1 cellular context compared by ENCODE assay signal in the genomic region with DNA sequence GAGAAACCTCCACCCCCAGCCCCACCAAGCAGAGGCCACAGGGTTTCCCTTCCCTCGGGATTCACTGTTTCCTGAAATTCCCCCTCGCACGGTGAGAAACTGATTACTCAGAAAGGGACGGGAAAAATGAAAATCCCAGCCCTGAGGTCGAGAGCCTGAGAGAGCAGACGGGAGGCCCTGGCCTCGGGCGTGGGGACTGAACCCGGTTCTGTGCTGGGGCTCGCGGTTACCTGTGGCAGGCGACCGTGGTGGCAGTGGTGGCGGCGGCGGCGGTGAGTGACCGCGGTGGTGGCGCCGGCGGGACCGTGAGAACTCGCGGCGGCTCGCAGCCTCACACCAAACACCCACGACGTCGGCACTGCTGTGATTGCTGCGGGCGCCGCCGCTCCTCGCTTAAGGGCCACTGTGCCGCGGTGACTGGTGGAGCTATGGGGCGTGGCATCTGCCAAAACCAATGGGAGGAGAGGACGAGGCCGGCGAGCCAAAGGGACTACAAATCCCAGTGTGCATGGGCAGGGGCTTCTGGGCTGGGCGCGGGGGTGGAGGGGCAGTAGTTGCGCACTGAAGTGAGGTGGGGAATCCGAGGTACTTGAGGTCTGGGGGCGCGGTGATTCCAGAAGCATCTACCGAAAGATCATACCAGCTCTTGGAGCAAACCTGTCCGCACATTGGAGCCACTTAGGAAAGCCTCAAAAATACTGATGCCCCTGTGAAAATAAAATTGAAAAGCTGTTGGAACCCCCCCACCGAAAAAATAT.
A peak's percentile ranks its signal among the peaks of the same experiment; 100 is the strongest.
TF ChIP-seq lines count a peak whose summit lies in the region.

LGMN (minus strand) TSS at position 369 of the 758 bp plus-strand sequence. CDS start 15,841 bp downstream, outside the sequence.

TF ChIP-seq in HepG2, 621 proteins besides CTCF, POLR2A, EP300 and RAD21 (continued from another document and continues in another):
- TF ChIP-seq POGK (CRISPR knock-in tag; conservative IDR thresholded peaks at IDR 0.05) (peak; percentile 89), ZNF451 (CRISPR knock-in tag; IDR thresholded peaks at IDR 0.05) (peak; percentile 90), MBD4 (IDR thresholded peaks at IDR 0.05; ENCODE audit: borderline replicate concordance, low read length) (no peak), ZBTB46 (CRISPR knock-in tag; IDR thresholded peaks at IDR 0.05; ENCODE audit: borderline replicate concordance) (no peak), KAT8 (CRISPR knock-in tag; IDR thresholded peaks at IDR 0.05) (peak; percentile 71), RBM39 (IDR thresholded peaks at IDR 0.05; ENCODE audit: low read depth, low read length, poor library complexity, severe bottlenecking) (peak; percentile 27), ZNF710 (CRISPR knock-in tag; IDR thresholded peaks at IDR 0.05; ENCODE audit: borderline replicate concordance) (peak; percentile 39; the same call in 1 of the 2 replicates), ZNF674 (CRISPR knock-in tag; IDR thresholded peaks at IDR 0.05; ENCODE audit: low read depth) (no peak), ZNF432 (CRISPR knock-in tag; IDR thresholded peaks at IDR 0.05; ENCODE audit: borderline replicate concordance) (no peak), BHLHE40 (IDR thresholded peaks at IDR 0.05; ENCODE audit: low read length) (peak; percentile 48; the same call in 1 of the 2 replicates), ZC3H13 (CRISPR knock-in tag; IDR thresholded peaks at IDR 0.05) (no peak), MEIS2 (CRISPR knock-in tag; IDR thresholded peaks at IDR 0.05) (0 out of 2 replicates have a peak, but pooled peaks have one; percentile 13), TBX2 (CRISPR knock-in tag; IDR thresholded peaks at IDR 0.05; ENCODE audit: borderline replicate concordance) (peak; percentile 93), HDAC1 (CRISPR knock-in tag; IDR thresholded peaks at IDR 0.05) (peak; percentile 86), ZNF724P (CRISPR knock-in tag; IDR thresholded peaks at IDR 0.05; ENCODE audit: borderline replicate concordance) (peak; percentile 32; the same call in 1 of the 2 replicates), NFIB (CRISPR knock-in tag; IDR thresholded peaks at IDR 0.05; ENCODE audit: borderline replicate concordance) (no peak), HMG20B (CRISPR knock-in tag; conservative IDR thresholded peaks at IDR 0.05) (peak; percentile 71), ZNF362 (CRISPR knock-in tag; IDR thresholded peaks at IDR 0.05; ENCODE audit: borderline replicate concordance) (no peak; the same call in 1 of the 2 replicates), ZNF317 (CRISPR knock-in tag; IDR thresholded peaks at IDR 0.05) (peak; percentile 74), AKAP8 (CRISPR knock-in tag; IDR thresholded peaks at IDR 0.05) (0 out of 2 replicates have a peak, but pooled peaks have one; percentile 81), NFYC (CRISPR knock-in tag; IDR thresholded peaks at IDR 0.05) (peak; percentile 86), ATF1 (CRISPR knock-in tag; IDR thresholded peaks at IDR 0.05) (peak; percentile 30; the same call in 1 of the 2 replicates), XBP1 (CRISPR knock-in tag; IDR thresholded peaks at IDR 0.05) (no peak), PLRG1 (conservative IDR thresholded peaks at IDR 0.05) (no peak), ZNF460 (CRISPR knock-in tag; IDR thresholded peaks at IDR 0.05; ENCODE audit: borderline replicate concordance) (no peak), ZBTB7B (CRISPR knock-in tag; IDR thresholded peaks at IDR 0.05) (peak; percentile 66), SP2 (CRISPR knock-in tag; IDR thresholded peaks at IDR 0.05) (peak; percentile 74), MAZ (IDR thresholded peaks at IDR 0.05; ENCODE audit: borderline replicate concordance, low read depth, low read length) (peak; percentile 60; the same call in 1 of the 2 replicates), MAZ (CRISPR knock-in tag; IDR thresholded peaks at IDR 0.05; ENCODE audit: low read depth) (peak; percentile 82), SP140L (CRISPR knock-in tag; IDR thresholded peaks at IDR 0.05; ENCODE audit: borderline replicate concordance) (no peak), MXI1 (IDR thresholded peaks at IDR 0.05; ENCODE audit: borderline replicate concordance, low read depth, low read length) (peak; percentile 68; the same call in 1 of the 3 replicates), ATF5 (CRISPR knock-in tag; IDR thresholded peaks at IDR 0.05; ENCODE audit: low read depth) (no peak), ZNF24 (IDR thresholded peaks at IDR 0.05) (no peak), ZNF567 (CRISPR knock-in tag; IDR thresholded peaks at IDR 0.05; ENCODE audit: borderline replicate concordance) (no peak), ZSCAN31 (CRISPR knock-in tag; IDR thresholded peaks at IDR 0.05; ENCODE audit: low read depth) (peak; percentile 71; the same call in 1 of the 2 replicates), ZNF557 (CRISPR knock-in tag; IDR thresholded peaks at IDR 0.05) (no peak)
- TF ChIP-seq, protein P1, sequence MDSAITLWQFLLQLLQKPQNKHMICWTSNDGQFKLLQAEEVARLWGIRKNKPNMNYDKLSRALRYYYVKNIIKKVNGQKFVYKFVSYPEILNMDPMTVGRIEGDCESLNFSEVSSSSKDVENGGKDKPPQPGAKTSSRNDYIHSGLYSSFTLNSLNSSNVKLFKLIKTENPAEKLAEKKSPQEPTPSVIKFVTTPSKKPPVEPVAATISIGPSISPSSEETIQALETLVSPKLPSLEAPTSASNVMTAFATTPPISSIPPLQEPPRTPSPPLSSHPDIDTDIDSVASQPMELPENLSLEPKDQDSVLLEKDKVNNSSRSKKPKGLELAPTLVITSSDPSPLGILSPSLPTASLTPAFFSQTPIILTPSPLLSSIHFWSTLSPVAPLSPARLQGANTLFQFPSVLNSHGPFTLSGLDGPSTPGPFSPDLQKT (CRISPR knock-in tag; IDR thresholded peaks at IDR 0.05; ENCODE audit: borderline replicate concordance): no peak
- TF ChIP-seq, protein P2, sequence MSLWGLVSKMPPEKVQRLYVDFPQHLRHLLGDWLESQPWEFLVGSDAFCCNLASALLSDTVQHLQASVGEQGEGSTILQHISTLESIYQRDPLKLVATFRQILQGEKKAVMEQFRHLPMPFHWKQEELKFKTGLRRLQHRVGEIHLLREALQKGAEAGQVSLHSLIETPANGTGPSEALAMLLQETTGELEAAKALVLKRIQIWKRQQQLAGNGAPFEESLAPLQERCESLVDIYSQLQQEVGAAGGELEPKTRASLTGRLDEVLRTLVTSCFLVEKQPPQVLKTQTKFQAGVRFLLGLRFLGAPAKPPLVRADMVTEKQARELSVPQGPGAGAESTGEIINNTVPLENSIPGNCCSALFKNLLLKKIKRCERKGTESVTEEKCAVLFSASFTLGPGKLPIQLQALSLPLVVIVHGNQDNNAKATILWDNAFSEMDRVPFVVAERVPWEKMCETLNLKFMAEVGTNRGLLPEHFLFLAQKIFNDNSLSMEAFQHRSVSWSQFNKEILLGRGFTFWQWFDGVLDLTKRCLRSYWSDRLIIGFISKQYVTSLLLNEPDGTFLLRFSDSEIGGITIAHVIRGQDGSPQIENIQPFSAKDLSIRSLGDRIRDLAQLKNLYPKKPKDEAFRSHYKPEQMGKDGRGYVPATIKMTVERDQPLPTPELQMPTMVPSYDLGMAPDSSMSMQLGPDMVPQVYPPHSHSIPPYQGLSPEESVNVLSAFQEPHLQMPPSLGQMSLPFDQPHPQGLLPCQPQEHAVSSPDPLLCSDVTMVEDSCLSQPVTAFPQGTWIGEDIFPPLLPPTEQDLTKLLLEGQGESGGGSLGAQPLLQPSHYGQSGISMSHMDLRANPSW (CRISPR knock-in tag; IDR thresholded peaks at IDR 0.05; ENCODE audit: borderline replicate concordance): 0 out of 2 replicates have a peak, but pooled peaks have one; percentile 27
- TF ChIP-seq, protein P3, sequence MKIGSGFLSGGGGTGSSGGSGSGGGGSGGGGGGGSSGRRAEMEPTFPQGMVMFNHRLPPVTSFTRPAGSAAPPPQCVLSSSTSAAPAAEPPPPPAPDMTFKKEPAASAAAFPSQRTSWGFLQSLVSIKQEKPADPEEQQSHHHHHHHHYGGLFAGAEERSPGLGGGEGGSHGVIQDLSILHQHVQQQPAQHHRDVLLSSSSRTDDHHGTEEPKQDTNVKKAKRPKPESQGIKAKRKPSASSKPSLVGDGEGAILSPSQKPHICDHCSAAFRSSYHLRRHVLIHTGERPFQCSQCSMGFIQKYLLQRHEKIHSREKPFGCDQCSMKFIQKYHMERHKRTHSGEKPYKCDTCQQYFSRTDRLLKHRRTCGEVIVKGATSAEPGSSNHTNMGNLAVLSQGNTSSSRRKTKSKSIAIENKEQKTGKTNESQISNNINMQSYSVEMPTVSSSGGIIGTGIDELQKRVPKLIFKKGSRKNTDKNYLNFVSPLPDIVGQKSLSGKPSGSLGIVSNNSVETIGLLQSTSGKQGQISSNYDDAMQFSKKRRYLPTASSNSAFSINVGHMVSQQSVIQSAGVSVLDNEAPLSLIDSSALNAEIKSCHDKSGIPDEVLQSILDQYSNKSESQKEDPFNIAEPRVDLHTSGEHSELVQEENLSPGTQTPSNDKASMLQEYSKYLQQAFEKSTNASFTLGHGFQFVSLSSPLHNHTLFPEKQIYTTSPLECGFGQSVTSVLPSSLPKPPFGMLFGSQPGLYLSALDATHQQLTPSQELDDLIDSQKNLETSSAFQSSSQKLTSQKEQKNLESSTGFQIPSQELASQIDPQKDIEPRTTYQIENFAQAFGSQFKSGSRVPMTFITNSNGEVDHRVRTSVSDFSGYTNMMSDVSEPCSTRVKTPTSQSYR (CRISPR knock-in tag; IDR thresholded peaks at IDR 0.05; ENCODE audit: borderline replicate concordance): peak; percentile 42; the same call in 1 of the 2 replicates
- TF ChIP-seq, protein P4, sequence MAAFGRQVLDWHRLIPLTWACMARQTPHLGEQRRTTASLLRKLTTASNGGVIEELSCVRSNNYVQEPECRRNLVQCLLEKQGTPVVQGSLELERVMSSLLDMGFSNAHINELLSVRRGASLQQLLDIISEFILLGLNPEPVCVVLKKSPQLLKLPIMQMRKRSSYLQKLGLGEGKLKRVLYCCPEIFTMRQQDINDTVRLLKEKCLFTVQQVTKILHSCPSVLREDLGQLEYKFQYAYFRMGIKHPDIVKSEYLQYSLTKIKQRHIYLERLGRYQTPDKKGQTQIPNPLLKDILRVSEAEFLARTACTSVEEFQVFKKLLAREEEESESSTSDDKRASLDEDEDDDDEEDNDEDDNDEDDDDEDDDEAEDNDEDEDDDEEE (CRISPR knock-in tag; IDR thresholded peaks at IDR 0.05): peak; percentile 28; the same call in 1 of the 2 replicates
- TF ChIP-seq, protein P5, sequence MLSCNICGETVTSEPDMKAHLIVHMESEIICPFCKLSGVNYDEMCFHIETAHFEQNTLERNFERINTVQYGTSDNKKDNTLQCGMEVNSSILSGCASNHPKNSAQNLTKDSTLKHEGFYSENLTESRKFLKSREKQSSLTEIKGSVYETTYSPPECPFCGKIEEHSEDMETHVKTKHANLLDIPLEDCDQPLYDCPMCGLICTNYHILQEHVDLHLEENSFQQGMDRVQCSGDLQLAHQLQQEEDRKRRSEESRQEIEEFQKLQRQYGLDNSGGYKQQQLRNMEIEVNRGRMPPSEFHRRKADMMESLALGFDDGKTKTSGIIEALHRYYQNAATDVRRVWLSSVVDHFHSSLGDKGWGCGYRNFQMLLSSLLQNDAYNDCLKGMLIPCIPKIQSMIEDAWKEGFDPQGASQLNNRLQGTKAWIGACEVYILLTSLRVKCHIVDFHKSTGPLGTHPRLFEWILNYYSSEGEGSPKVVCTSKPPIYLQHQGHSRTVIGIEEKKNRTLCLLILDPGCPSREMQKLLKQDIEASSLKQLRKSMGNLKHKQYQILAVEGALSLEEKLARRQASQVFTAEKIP (CRISPR knock-in tag; IDR thresholded peaks at IDR 0.05; ENCODE audit: borderline replicate concordance): no peak
